ENCODE assay signal across 2 cellular contexts in the genomic region with DNA sequence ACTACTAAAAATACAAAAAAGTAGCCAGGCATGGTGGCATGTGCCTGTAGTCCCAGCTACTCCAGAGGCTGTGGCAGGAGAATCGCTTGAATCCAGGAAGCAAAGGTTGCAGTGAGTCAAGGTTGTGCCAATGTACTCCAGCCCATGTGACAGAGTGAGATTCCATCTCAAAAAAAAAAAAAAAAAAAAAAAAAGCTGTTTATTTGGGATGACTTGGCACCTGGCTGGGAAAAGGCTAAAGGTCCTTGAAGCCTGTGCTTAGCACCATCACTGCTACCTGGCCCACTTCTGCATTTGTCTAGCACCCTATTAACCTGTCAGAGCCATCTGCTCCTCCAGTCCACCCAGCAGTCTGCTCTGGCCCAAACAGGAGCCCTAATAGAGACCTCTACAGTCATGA.
TF ChIP-seq lines count a peak whose summit lies in the region.

No MANE protein-coding gene starts in this region.

TF ChIP-seq in K562, 482 proteins besides CTCF, POLR2A, EP300 and RAD21 (continued from another document):
- TF ChIP-seq, protein P1, sequence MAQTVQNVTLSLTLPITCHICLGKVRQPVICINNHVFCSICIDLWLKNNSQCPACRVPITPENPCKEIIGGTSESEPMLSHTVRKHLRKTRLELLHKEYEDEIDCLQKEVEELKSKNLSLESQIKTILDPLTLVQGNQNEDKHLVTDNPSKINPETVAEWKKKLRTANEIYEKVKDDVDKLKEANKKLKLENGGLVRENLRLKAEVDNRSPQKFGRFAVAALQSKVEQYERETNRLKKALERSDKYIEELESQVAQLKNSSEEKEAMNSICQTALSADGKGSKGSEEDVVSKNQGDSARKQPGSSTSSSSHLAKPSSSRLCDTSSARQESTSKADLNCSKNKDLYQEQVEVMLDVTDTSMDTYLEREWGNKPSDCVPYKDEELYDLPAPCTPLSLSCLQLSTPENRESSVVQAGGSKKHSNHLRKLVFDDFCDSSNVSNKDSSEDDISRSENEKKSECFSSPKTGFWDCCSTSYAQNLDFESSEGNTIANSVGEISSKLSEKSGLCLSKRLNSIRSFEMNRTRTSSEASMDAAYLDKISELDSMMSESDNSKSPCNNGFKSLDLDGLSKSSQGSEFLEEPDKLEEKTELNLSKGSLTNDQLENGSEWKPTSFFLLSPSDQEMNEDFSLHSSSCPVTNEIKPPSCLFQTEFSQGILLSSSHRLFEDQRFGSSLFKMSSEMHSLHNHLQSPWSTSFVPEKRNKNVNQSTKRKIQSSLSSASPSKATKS (CRISPR knock-in tag; IDR thresholded peaks at IDR 0.05): no peak
- TF ChIP-seq, protein P2, sequence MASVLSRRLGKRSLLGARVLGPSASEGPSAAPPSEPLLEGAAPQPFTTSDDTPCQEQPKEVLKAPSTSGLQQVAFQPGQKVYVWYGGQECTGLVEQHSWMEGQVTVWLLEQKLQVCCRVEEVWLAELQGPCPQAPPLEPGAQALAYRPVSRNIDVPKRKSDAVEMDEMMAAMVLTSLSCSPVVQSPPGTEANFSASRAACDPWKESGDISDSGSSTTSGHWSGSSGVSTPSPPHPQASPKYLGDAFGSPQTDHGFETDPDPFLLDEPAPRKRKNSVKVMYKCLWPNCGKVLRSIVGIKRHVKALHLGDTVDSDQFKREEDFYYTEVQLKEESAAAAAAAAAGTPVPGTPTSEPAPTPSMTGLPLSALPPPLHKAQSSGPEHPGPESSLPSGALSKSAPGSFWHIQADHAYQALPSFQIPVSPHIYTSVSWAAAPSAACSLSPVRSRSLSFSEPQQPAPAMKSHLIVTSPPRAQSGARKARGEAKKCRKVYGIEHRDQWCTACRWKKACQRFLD (CRISPR knock-in tag; IDR thresholded peaks at IDR 0.05): no peak
- TF ChIP-seq DNMT1 (IDR thresholded peaks at IDR 0.05) (no peak), RUNX1 (IDR thresholded peaks at IDR 0.05; ENCODE audit: low read depth) (no peak), KLF1 (tag; IDR thresholded peaks at IDR 0.05) (no peak), TGIF2 (CRISPR knock-in tag; IDR thresholded peaks at IDR 0.05) (no peak), CBX1 (IDR thresholded peaks at IDR 0.05; ENCODE audit: low read depth) (no peak)
- TF ChIP-seq, protein P3, sequence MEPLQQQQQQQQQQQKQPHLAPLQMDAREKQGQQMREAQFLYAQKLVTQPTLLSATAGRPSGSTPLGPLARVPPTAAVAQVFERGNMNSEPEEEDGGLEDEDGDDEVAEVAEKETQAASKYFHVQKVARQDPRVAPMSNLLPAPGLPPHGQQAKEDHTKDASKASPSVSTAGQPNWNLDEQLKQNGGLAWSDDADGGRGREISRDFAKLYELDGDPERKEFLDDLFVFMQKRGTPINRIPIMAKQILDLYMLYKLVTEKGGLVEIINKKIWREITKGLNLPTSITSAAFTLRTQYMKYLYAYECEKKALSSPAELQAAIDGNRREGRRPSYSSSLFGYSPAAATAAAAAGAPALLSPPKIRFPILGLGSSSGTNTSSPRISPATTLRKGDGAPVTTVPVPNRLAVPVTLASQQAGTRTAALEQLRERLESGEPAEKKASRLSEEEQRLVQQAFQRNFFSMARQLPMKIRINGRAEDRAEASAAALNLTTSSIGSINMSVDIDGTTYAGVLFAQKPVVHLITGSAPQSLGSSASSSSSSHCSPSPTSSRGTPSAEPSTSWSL (CRISPR knock-in tag; IDR thresholded peaks at IDR 0.05; ENCODE audit: borderline replicate concordance): no peak

TF ChIP-seq in liver, 16 proteins besides CTCF, POLR2A, EP300 and RAD21 (continued from another document):
- TF ChIP-seq, protein P4, sequence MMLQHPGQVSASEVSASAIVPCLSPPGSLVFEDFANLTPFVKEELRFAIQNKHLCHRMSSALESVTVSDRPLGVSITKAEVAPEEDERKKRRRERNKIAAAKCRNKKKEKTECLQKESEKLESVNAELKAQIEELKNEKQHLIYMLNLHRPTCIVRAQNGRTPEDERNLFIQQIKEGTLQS (IDR thresholded peaks at IDR 0.05): no peak
- TF ChIP-seq JUND (IDR thresholded peaks at IDR 0.05) (peak in 1 of 2 donors; percentile 44), TAF1 (conservative IDR thresholded peaks at IDR 0.05) (no peak), NR2F2 (IDR thresholded peaks at IDR 0.05) (no peak), HNF4A (conservative IDR thresholded peaks at IDR 0.05) (peak; percentile 62 to 80), HNF4G (IDR thresholded peaks at IDR 0.05) (peak; percentile 40), FOXA1 (IDR thresholded peaks at IDR 0.05) (no peak)
- TF ChIP-seq, protein P5, sequence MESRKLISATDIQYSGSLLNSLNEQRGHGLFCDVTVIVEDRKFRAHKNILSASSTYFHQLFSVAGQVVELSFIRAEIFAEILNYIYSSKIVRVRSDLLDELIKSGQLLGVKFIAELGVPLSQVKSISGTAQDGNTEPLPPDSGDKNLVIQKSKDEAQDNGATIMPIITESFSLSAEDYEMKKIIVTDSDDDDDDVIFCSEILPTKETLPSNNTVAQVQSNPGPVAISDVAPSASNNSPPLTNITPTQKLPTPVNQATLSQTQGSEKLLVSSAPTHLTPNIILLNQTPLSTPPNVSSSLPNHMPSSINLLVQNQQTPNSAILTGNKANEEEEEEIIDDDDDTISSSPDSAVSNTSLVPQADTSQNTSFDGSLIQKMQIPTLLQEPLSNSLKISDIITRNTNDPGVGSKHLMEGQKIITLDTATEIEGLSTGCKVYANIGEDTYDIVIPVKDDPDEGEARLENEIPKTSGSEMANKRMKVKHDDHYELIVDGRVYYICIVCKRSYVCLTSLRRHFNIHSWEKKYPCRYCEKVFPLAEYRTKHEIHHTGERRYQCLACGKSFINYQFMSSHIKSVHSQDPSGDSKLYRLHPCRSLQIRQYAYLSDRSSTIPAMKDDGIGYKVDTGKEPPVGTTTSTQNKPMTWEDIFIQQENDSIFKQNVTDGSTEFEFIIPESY (IDR thresholded peaks at IDR 0.05): no peak
- TF ChIP-seq, protein P6, sequence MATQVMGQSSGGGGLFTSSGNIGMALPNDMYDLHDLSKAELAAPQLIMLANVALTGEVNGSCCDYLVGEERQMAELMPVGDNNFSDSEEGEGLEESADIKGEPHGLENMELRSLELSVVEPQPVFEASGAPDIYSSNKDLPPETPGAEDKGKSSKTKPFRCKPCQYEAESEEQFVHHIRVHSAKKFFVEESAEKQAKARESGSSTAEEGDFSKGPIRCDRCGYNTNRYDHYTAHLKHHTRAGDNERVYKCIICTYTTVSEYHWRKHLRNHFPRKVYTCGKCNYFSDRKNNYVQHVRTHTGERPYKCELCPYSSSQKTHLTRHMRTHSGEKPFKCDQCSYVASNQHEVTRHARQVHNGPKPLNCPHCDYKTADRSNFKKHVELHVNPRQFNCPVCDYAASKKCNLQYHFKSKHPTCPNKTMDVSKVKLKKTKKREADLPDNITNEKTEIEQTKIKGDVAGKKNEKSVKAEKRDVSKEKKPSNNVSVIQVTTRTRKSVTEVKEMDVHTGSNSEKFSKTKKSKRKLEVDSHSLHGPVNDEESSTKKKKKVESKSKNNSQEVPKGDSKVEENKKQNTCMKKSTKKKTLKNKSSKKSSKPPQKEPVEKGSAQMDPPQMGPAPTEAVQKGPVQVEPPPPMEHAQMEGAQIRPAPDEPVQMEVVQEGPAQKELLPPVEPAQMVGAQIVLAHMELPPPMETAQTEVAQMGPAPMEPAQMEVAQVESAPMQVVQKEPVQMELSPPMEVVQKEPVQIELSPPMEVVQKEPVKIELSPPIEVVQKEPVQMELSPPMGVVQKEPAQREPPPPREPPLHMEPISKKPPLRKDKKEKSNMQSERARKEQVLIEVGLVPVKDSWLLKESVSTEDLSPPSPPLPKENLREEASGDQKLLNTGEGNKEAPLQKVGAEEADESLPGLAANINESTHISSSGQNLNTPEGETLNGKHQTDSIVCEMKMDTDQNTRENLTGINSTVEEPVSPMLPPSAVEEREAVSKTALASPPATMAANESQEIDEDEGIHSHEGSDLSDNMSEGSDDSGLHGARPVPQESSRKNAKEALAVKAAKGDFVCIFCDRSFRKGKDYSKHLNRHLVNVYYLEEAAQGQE (IDR thresholded peaks at IDR 0.05): peak; percentile 70
